ENCODE assay signal across 1 cellular context in the genomic region with DNA sequence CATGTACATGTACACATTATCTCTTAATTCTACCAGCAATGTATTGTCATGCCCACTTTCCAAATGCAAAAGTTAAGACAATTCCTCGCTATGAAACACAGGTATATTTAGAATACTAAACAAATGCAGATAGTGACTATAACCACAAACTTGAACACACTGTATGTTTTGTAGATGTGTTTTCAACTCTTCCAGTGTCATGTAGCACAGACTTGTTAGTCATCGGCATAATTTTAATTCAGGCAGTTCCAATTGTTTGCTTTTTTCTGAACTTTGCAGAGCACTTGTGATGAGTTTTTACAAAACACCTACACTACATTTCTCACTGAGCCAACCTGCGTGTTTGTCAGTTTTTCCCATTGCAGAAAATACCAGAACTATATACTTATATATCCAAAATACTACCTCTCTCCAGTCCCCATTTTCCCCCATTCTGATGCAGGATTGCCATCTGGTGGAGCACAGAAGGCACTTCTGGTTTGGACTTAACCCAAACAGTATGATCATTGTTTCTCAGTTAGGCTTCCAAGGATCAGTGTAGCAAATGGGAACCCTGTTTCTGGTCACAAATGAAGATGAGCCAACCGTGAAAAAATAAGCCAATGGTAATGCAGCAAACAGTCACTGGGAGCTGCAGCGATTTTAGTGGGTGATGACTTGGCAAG.
TF ChIP-seq lines count a peak whose summit lies in the region.

No MANE protein-coding gene starts in this region.

TF ChIP-seq in WTC11, 78 proteins besides CTCF, POLR2A, EP300 and RAD21 (continued from another document):
- TF ChIP-seq ZNF532 (CRISPR knock-in tag; IDR thresholded peaks at IDR 0.05; ENCODE audit: borderline replicate concordance) (no peak), GRHL2 (CRISPR knock-in tag; IDR thresholded peaks at IDR 0.05; ENCODE audit: insufficient replicate concordance, severe bottlenecking) (no peak), SMAD4 (CRISPR knock-in tag; IDR thresholded peaks at IDR 0.05) (no peak), ZNF317 (CRISPR knock-in tag; IDR thresholded peaks at IDR 0.05; ENCODE audit: borderline replicate concordance, low read depth) (no peak), CDX4 (CRISPR knock-in tag; IDR thresholded peaks at IDR 0.05; ENCODE audit: borderline replicate concordance) (no peak), GTF2I (CRISPR knock-in tag; conservative IDR thresholded peaks at IDR 0.05) (no peak)
- TF ChIP-seq, protein P1, sequence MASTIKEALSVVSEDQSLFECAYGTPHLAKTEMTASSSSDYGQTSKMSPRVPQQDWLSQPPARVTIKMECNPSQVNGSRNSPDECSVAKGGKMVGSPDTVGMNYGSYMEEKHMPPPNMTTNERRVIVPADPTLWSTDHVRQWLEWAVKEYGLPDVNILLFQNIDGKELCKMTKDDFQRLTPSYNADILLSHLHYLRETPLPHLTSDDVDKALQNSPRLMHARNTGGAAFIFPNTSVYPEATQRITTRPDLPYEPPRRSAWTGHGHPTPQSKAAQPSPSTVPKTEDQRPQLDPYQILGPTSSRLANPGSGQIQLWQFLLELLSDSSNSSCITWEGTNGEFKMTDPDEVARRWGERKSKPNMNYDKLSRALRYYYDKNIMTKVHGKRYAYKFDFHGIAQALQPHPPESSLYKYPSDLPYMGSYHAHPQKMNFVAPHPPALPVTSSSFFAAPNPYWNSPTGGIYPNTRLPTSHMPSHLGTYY (CRISPR knock-in tag; IDR thresholded peaks at IDR 0.05): no peak
TF ChIP-seq in WTC11: peak in this region for 0.
